Comparison of ENCODE assay signal across 1 cellular context in the genomic region with DNA sequence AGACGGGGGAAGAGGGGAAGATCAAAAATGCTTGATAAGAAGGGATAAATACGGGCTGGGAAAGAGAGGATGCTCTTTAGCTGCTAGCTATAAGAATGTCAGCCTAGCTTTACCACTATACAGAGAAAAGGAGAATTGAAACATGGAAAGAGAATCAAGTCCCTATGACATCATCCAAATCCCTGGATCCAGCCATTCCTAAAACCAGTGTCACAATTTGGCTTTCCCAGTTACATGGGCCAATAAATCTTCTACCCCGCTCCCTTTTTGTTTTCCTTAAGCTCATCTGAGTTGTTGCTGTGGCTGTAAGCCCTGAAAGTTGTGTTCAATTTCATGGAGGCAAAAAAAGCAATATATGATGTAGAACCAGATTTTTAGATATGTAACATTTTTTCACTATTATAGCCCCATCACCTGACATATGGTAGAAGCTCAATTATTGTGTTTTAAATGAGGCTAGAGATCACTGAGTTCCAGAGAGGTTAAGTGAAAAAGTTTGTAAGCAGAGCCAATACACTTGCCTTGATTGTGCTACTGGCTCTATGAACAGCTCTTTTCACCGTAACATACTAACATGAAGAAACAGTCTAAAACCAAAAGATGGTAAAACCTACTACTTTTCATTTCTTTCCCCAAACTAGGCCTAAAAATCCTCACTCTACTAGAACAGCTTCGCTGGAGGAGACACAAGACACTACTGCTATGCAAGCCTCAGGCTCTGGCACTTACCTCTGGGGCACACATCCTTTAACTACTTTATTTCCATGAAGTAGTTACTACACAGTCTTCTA.
A peak's percentile ranks its signal among the peaks of the same experiment; 100 is the strongest.
TF ChIP-seq lines count a peak whose summit lies in the region.

No MANE protein-coding gene starts in this region.

TF ChIP-seq in HEK293, 187 proteins besides CTCF, POLR2A, EP300 and RAD21 (continued from another document):
- TF ChIP-seq SP7 (tag by site-specific recombination; IDR thresholded peaks at IDR 0.05) (0 out of 2 replicates have a peak, but pooled peaks have one; percentile 29), ZNF747 (tag by site-specific recombination; IDR thresholded peaks at IDR 0.05) (no peak)
